1 cellular context compared by ENCODE assay signal in the genomic region with DNA sequence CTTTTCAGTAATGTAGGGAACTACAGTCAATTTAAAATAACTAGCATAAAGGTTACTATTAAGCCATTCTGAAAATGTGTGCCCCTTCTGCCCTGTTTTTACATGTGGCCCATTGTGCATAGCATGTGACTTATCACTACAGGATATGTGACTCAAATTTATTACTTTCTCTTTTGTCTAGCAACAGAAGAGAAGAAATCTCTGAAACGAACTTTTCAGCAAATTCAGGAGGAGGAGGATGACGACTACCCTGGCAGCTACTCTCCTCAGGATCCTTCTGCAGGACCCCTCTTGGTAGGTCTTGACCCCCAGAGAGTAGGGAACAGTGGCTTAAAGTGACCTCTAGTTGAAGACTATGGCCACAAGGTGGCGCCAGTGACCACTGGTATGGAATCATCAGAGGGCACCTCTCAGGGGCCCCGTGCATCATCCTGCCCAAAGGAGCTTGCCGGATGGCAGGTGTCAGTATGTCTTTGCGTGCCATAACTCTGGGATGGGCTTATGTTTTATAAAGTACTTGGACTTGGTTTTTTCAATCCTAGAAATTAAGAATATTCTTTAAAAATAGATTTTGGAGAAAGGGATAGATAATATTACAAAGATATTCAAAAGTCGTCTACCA.
TF ChIP-seq lines count a peak whose summit lies in the region.

No MANE protein-coding gene starts in this region.

TF ChIP-seq in K562, 482 proteins besides CTCF, POLR2A, EP300 and RAD21 (continued from another document):
- TF ChIP-seq, protein P1, sequence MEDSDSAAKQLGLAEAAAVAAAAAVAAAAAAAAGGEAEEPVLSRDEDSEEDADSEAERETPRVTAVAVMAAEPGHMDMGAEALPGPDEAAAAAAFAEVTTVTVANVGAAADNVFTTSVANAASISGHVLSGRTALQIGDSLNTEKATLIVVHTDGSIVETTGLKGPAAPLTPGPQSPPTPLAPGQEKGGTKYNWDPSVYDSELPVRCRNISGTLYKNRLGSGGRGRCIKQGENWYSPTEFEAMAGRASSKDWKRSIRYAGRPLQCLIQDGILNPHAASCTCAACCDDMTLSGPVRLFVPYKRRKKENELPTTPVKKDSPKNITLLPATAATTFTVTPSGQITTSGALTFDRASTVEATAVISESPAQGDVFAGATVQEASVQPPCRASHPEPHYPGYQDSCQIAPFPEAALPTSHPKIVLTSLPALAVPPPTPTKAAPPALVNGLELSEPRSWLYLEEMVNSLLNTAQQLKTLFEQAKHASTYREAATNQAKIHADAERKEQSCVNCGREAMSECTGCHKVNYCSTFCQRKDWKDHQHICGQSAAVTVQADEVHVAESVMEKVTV (CRISPR knock-in tag; IDR thresholded peaks at IDR 0.05) = peak; percentile 71
- no peak for TF ChIP-seq FOXJ3 (CRISPR knock-in tag; IDR thresholded peaks at IDR 0.05)
- no peak for TF ChIP-seq ZNF77 (CRISPR knock-in tag; IDR thresholded peaks at IDR 0.05)
- no peak for TF ChIP-seq NFYB (IDR thresholded peaks at IDR 0.05; ENCODE audit: extremely low read depth, insufficient read length)
- no peak for TF ChIP-seq POLR2H (tag; IDR thresholded peaks at IDR 0.05; ENCODE audit: low read depth)
